Comparison of ENCODE assay signal across 1 cellular context in genomic region chr17:66135219-66135618, GRCh38.
TF ChIP-seq lines count a peak whose summit lies in the region.

No MANE protein-coding gene starts in this region.

TF ChIP-seq in GM12878, 131 proteins besides CTCF, POLR2A, EP300 and RAD21 (continued from another document):
- TF ChIP-seq CUX1 (IDR thresholded peaks at IDR 0.05; ENCODE audit: insufficient replicate concordance, low read depth, low read length), result no peak
- no peak for TF ChIP-seq POLR2AphosphoS2 (IDR thresholded peaks at IDR 0.05; ENCODE audit: low read depth, low read length)
- TF ChIP-seq, protein P1, sequence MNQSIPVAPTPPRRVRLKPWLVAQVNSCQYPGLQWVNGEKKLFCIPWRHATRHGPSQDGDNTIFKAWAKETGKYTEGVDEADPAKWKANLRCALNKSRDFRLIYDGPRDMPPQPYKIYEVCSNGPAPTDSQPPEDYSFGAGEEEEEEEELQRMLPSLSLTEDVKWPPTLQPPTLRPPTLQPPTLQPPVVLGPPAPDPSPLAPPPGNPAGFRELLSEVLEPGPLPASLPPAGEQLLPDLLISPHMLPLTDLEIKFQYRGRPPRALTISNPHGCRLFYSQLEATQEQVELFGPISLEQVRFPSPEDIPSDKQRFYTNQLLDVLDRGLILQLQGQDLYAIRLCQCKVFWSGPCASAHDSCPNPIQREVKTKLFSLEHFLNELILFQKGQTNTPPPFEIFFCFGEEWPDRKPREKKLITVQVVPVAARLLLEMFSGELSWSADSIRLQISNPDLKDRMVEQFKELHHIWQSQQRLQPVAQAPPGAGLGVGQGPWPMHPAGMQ (IDR thresholded peaks at IDR 0.05; ENCODE audit: borderline replicate concordance), result no peak
- no peak for TF ChIP-seq BCL11A (IDR thresholded peaks at IDR 0.05; ENCODE audit: low read depth, low read length)
- TF ChIP-seq NBN (IDR thresholded peaks at IDR 0.05), result no peak
- TF ChIP-seq HSF1 (IDR thresholded peaks at IDR 0.05; ENCODE audit: low read depth, low read length), result no peak
- TF ChIP-seq, protein P2, sequence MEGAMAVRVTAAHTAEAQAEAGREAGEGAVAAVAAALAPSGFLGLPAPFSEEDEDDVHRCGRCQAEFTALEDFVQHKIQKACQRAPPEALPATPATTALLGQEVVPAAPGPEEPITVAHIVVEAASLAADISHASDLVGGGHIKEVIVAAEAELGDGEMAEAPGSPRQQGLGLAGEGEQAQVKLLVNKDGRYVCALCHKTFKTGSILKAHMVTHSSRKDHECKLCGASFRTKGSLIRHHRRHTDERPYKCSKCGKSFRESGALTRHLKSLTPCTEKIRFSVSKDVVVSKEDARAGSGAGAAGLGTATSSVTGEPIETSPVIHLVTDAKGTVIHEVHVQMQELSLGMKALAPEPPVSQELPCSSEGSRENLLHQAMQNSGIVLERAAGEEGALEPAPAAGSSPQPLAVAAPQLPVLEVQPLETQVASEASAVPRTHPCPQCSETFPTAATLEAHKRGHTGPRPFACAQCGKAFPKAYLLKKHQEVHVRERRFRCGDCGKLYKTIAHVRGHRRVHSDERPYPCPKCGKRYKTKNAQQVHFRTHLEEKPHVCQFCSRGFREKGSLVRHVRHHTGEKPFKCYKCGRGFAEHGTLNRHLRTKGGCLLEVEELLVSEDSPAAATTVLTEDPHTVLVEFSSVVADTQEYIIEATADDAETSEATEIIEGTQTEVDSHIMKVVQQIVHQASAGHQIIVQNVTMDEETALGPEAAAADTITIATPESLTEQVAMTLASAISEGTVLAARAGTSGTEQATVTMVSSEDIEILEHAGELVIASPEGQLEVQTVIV (IDR thresholded peaks at IDR 0.05; ENCODE audit: borderline replicate concordance, partially characterized antibody), result no peak
- TF ChIP-seq SMAD5 (IDR thresholded peaks at IDR 0.05; ENCODE audit: low read depth), result no peak
- TF ChIP-seq GATAD2B (conservative IDR thresholded peaks at IDR 0.05; ENCODE audit: low read depth), result no peak
